Comparison of ENCODE assay signal across 1 cellular context in genomic region chr1:66929999-66930822, GRCh38.
TF ChIP-seq lines count a peak whose summit lies in the region.

No MANE protein-coding gene starts in this region.

TF ChIP-seq in SK-N-SH, 30 proteins besides CTCF, POLR2A, EP300 and RAD21 (continued from another document):
- no peak for TF ChIP-seq EZH2phosphoT487 (IDR thresholded peaks at IDR 0.05; ENCODE audit: borderline replicate concordance, low read depth)
